9 cellular contexts compared by ENCODE assay signal in genomic region chrY:19521976-19522375, GRCh38.
"Had no signal": no experiment of that assay in that cellular context is flagged by ENCODE, and none has a peak within 500 bp of the region (broad histone marks: within the 10 kb centered on the region; RNA-seq: fewer than 3 reads in every experiment).

No MANE protein-coding gene starts in this region.

- H3K4me1 Mint-ChIP-seq: IgD-negative memory B cell had no signal

- DNase-seq: GM23248, GOT3, H7, HFFc6 had no signal

- H3K27me3 Mint-ChIP-seq: IgD-negative memory B cell had no signal

- H3K9me3 ChIP-seq: HAP-1 had no signal

- H3K27ac ChIP-seq: GM23248, HL-60 had no signal

- H3K9me3 Mint-ChIP-seq: HFFc6, IgD-negative memory B cell had no signal

- H3K4me3 ChIP-seq: GM23248, HAP-1 had no signal

- H3K4me1 ChIP-seq: HAP-1 had no signal

- H3K36me3 Mint-ChIP-seq: IgD-negative memory B cell had no signal

- H3K4me3 Mint-ChIP-seq: HFFc6, IgD-negative memory B cell had no signal

- H3K9ac ChIP-seq: GM23248 had no signal

- H3K27ac Mint-ChIP-seq: HFFc6, IgD-negative memory B cell had no signal

- H3K36me3 ChIP-seq: HAP-1 had no signal

- ATAC-seq: HCT116, HepG2 had no signal
